ENCODE assay signal across 24 cellular contexts in the genomic region with DNA sequence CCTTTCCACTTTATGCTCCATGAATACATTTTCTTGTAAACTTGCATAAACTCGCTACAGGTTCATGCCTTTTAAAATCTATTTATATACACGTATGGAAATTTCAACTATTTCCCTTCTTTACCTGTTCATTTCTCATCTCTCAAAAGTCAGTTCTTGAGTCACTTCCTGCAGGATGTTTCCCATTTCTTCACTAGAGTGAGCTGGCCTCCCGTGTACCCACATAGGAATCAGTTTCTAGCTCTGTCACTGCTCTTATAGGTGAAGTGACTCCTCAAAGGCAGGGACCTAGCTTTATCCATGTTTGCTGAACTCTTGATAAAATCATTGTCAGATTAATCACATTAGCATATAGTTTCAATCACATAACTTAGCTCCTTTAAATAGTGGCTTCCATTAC.
"Had no signal": no experiment of that assay in that cellular context is flagged by ENCODE, and none has a peak within 500 bp of the region (broad histone marks: within the 10 kb centered on the region; RNA-seq: fewer than 3 reads in every experiment).

No MANE protein-coding gene starts in this region.

- H3K79me2 ChIP-seq: hepatocyte had no signal

- H2AFZ ChIP-seq: hepatocyte had no signal

- H3K4me3 ChIP-seq: colonic mucosa, esophagus squamous epithelium, gastroesophageal sphincter, heart left ventricle, hepatocyte, left lung, lower lobe of right lung had no signal

- ATAC-seq: effector memory CD8-positive, alpha-beta T cell; esophagus mucosa; gastroesophageal sphincter; heart left ventricle; left cardiac atrium; left lung; left ventricle myocardium superior; lower lobe of right lung; naive thymus-derived CD4-positive, alpha-beta T cell had no signal

- H3K4me1 ChIP-seq: colonic mucosa, esophagus squamous epithelium, gastroesophageal sphincter, heart left ventricle, left lung, lower lobe of right lung had no signal

- DNase-seq: colonic mucosa; cortex of kidney; effector CD8-positive, alpha-beta T cell; effector memory CD8-positive, alpha-beta T cell; endodermal cell; erythroblast; esophagus squamous epithelium; foreskin fibroblast; heart left ventricle; hypothalamus; immature natural killer cell; islet precursor cell; kidney; kidney glomerular epithelial cell; left cardiac atrium; left lung; left ventricle myocardium superior; lower lobe of right lung; mesendoderm; midbrain; naive thymus-derived CD4-positive, alpha-beta T cell had no signal

- H3K36me3 ChIP-seq: colonic mucosa, esophagus squamous epithelium, gastroesophageal sphincter, heart left ventricle, left lung, lower lobe of right lung had no signal

- H3K27me3 ChIP-seq: colonic mucosa, esophagus squamous epithelium, gastroesophageal sphincter, heart left ventricle, hepatocyte, left lung had no signal

- H3K4me2 ChIP-seq: hepatocyte had no signal

- H3K27ac ChIP-seq: colonic mucosa, esophagus squamous epithelium, gastroesophageal sphincter, heart left ventricle, hepatocyte, left lung, lower lobe of right lung had no signal

- H3K9me3 ChIP-seq: colonic mucosa, esophagus squamous epithelium, gastroesophageal sphincter, lower lobe of right lung had no signal
